In the genomic region with DNA sequence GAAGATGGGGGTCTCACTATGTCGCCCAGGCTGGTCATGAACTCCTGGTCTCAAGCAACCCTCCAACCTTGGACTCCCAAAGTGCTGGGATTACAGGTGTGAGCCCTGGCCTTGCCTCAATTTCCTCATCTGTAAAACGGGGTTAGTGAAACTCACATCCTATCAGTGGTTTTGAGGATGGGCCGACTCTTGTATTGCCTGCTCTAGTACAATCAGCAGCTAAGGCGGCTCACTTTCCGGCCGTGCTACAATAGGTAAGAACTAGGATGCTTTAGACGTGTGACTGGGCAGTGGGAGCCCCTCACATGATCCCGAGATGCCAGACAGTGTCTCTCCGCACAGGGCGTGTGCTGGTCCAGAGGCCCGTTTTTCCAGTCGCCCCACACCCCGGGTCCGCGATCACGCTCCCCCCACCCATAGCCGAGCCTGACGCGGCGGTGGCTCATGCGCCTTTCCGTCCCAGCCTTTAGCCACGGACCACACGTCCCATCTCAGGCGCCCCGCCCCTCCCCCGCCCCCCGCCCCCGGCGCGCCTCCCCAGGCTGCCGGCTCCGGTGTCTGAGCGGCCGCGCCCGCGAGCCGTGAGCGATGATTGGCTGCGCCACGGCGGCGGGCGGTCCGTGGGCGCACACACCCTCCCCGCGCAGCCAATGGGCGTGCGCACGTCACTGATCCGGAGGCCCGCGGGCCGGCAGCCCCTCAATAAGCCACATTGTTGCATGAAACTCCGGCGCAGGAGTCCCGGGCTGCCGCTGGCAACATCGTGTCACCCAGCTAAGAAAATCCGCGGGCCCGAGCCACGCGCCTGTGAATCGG, we compare ENCODE assay signal across 8 cellular contexts. TPM values are rescaled to one million over a fixed set of nuclear protein-coding genes. Genes with fewer than 3 reads are reported as not detected.
DNase-seq lines count a peak whose midpoint lies in the region; ATAC-seq, FAIRE-seq and TF ChIP-seq lines count a peak whose summit lies in the region.

A gene (plus strand): TSS at position 710 of the 816 bp plus-strand sequence. CDS start 454 bp downstream, outside the sequence.

- no peak for FAIRE-seq in H54 (lab: Jason Lieb, UNC)

- H3K36me3 Mint-ChIP-seq in activated naive CD8-positive, alpha-beta T cell treated with anti-CD3 and anti-CD28 coated beads, Interleukin-2, amount 10 ng/mL, durations not matched to agents 7 days and 5 days = peaks cover 12% of the 10 kb centered on the region

- peak; percentile 89 for ATAC-seq in activated naive CD8-positive, alpha-beta T cell treated with anti-CD3 and anti-CD28 coated beads, Interleukin-2, amount 10 ng/mL, durations not matched to agents 7 days and 5 days (ENCODE audit: low read depth)

- no peak for TF ChIP-seq POLR2A in H54 (IDR thresholded peaks at IDR 0.05; ENCODE audit: low read depth, low read length)

- intact Hi-C loops in cardiac septum (cut with DNase I) = loop anchor here (5.0 kb wide), 2 partner anchors 39 to 116 kb away; no protein-coding TSS in a partner anchor
- intact Hi-C loops in posterior vena cava (cut with DNase I) = no loop called here

- H3K27me3 Mint-ChIP-seq in activated naive CD8-positive, alpha-beta T cell treated with anti-CD3 and anti-CD28 coated beads, Interleukin-2, amount 10 ng/mL, durations not matched to agents 7 days and 5 days = peaks cover 4% of the 10 kb centered on the region

- peak within 1 kb of the TSS; percentile 88 for H3K27ac Mint-ChIP-seq in activated naive CD8-positive, alpha-beta T cell treated with anti-CD3 and anti-CD28 coated beads, Interleukin-2, amount 10 ng/mL, durations not matched to agents 7 days and 5 days

- H3K9me3 Mint-ChIP-seq in activated naive CD8-positive, alpha-beta T cell treated with anti-CD3 and anti-CD28 coated beads, Interleukin-2, amount 10 ng/mL, durations not matched to agents 7 days and 5 days = no peaks in the 10 kb centered on the region

- peak within 1 kb of the TSS; percentile 95 for H3K4me3 Mint-ChIP-seq in activated naive CD8-positive, alpha-beta T cell treated with anti-CD3 and anti-CD28 coated beads, Interleukin-2, amount 10 ng/mL, durations not matched to agents 7 days and 5 days

- H3K4me1 Mint-ChIP-seq in activated naive CD8-positive, alpha-beta T cell treated with anti-CD3 and anti-CD28 coated beads, Interleukin-2, amount 10 ng/mL, durations not matched to agents 7 days and 5 days = peaks cover 43% of the 10 kb centered on the region

- POLR2A ChIA-PET in activated naive CD8-positive, alpha-beta T cell treated with anti-CD3 and anti-CD28 coated beads, Interleukin-2, amount 10 ng/mL, durations not matched to agents 7 days and 5 days (lab: Charles Lee) = interaction anchor here (2.2 to 2.8 kb wide), 2 partner anchors 10 to 16 kb away, joined by 15 to 26 read pairs; no protein-coding TSS in a partner anchor

- peak; percentile 42 for DNase-seq in GM04503 (ENCODE audit: low read depth)
- DNase-seq in H54 (ENCODE audit: insufficient read length, low spot score) = peak; percentile 74
- DNase-seq in M059J (ENCODE audit: low read depth) = peak; percentile 86
- peak; percentile 82 to 84 for DNase-seq in SW 1271 (lab: John Stamatoyannopoulos, UW)
- DNase-seq in activated naive CD8-positive, alpha-beta T cell treated with anti-CD3 and anti-CD28 coated beads, Interleukin-2, amount 10 ng/mL, durations not matched to agents 7 days and 5 days = peak; percentile 89
- DNase-seq in cardiac septum (ENCODE audit: low spot score) = peak; percentile 93
- peak; percentile 94 for DNase-seq in posterior vena cava (ENCODE audit: low spot score)
- peak; percentile 87 for DNase-seq in ureter (ENCODE audit: low spot score)

RNA-seq across cellular contexts. Expression of the gene that starts here (rescaled TPM):
- 14.2 and 23.1 TPM in 2 replicates for total RNA-seq in M059J (2014; rRNA removed; shearing (Covaris generic))
- total RNA-seq in activated naive CD8-positive, alpha-beta T cell treated with anti-CD3 and anti-CD28 coated beads, Interleukin-2, amount 10 ng/mL, durations not matched to agents 7 days and 5 days = 10 to 100 TPM; 39.8 to 40.9 TPM
- total RNA-seq in cardiac septum (15.5 TPM), posterior vena cava (1 to 10 TPM; 4.2 to 4.3 TPM), ureter (62.8 TPM)

Comparison
In these comparisons a context has a peak if more than half of its experiments do, and no peak if none do; other contexts are left out.
1. Peak in every context shown above with its lines: DNase-seq and ATAC-seq.
2. DNase-seq: peak in every context shown above with its lines; median percentile 94 in posterior vena cava; 93 in cardiac septum; 89 in activated naive CD8-positive, alpha-beta T cell treated with anti-CD3 and anti-CD28 coated beads, Interleukin-2, amount 10 ng/mL, durations not matched to agents 7 days and 5 days; 87 in ureter; 86 in M059J; 83 in SW 1271; 74 in H54; 42 in GM04503.